In the genomic region with DNA sequence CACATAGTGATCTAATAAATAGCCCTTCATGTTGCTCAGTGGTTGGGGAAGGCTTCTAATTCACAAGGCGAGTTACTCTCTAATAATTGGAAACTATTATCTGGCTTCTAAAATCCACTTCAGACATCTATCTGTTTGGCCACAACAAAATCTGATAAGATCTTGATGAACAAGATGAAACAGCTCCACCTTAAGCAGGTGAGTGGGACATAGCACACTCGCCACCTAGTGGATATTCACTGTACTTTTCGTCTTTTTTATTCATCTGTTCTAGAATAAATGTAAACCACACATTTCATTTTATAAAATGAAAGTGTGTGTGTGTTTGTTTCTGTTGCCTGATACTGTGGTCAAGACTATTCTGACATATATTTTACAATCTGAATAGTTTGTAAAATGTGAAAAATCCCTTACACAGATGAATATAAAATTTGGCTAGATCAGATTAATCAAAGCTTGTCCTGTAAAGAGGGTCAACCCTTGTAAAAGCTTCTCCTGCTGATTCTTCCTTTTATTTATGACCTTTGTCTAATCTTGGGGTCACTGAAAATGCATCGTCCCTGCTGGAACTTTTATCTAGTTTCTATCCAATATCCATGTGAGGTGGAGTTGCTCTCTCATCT, we compare ENCODE assay signal across 9 cellular contexts. TPM values are rescaled to one million over a fixed set of nuclear protein-coding genes. Genes with fewer than 3 reads are reported as not detected.
DNase-seq lines count a peak whose midpoint lies in the region; ATAC-seq, FAIRE-seq and TF ChIP-seq lines count a peak whose summit lies in the region.
"Had no signal": no experiment of that assay in that cellular context is flagged by ENCODE, and none has a peak within 500 bp of the region (broad histone marks: within the 10 kb centered on the region; RNA-seq: fewer than 3 reads in every experiment).

No MANE protein-coding gene starts in this region.

- H3K4me3 Mint-ChIP-seq in Calu3 (ENCODE audit: low read depth, unreplicated experiment) = no peak overlapping the region
- H3K4me3 Mint-ChIP-seq: T-cell had no signal

- H3K9me3 Mint-ChIP-seq in Calu3 (ENCODE audit: low read depth, unreplicated experiment) = peaks cover 4% of the 10 kb centered on the region
- H3K9me3 Mint-ChIP-seq: T-cell had no signal

- H3K36me3 Mint-ChIP-seq in Calu3 (ENCODE audit: insufficient read depth, unreplicated experiment) = no peaks in the 10 kb centered on the region
- H3K36me3 Mint-ChIP-seq: T-cell had no signal

- intact Hi-C loops in Calu3 (cut with micrococcal nuclease; ENCODE audit: unreplicated experiment) = loop anchor here (1.0 kb wide), 1 partner anchor 1053 kb away; no protein-coding TSS in a partner anchor

- peak; percentile 91 for ATAC-seq in HG03103 (IDR thresholded peaks at IDR 0.05; ENCODE audit: low read depth, unreplicated experiment)

- no TSS peak for BruUV-seq in Calu3 (replicated peaks; lab: Mats Ljungman, UMichigan)

- DNase-seq in Calu3 = peak; percentile 1
- DNase-seq in GM19239 (ENCODE audit: insufficient read length, low spot score) = peak; percentile 8
- DNase-seq in NCI-H2171 (lab: John Stamatoyannopoulos, UW) = peak; percentile 52
- peak; percentile 12 for DNase-seq in brain pericyte (ENCODE audit: low read depth, low spot score)
- peak; percentile 33 for DNase-seq in medulla oblongata (ENCODE audit: extremely low spot score)
- no peak for DNase-seq in T1000 (lab: John Stamatoyannopoulos, UW)
- DNase-seq in effector CD8-positive, alpha-beta T cell (lab: John Stamatoyannopoulos, UW) = no peak
- DNase-seq: T-cell had no signal

- H3K4me1 Mint-ChIP-seq in Calu3 (ENCODE audit: low read depth, unreplicated experiment) = no peaks in the 10 kb centered on the region
- H3K4me1 Mint-ChIP-seq: T-cell had no signal

- H3K27me3 Mint-ChIP-seq in Calu3 (ENCODE audit: unreplicated experiment) = no peaks in the 10 kb centered on the region
- H3K27me3 Mint-ChIP-seq: T-cell had no signal

- FAIRE-seq in GM19239 (lab: Jason Lieb, UNC) = no peak

- H3K27ac Mint-ChIP-seq in Calu3 (ENCODE audit: unreplicated experiment) = no peak overlapping the region
- H3K27ac Mint-ChIP-seq: T-cell had no signal

- CTCF ChIA-PET in Calu3 (lab: Charles Lee) = interaction anchor here (0.6 kb wide), 1 partner anchor 1627 kb away, joined by 3 read pairs; no protein-coding TSS in a partner anchor

- TF ChIP-seq CTCF in Calu3 (IDR thresholded peaks at IDR 0.05; ENCODE audit: unreplicated experiment) = peak; percentile 42

RNA-seq across cellular contexts. Expression of a gene that starts 26.5 kb away (rescaled TPM):
- total RNA-seq in Calu3 (2022) = 0.29 and 1.1 TPM in 2 replicates

Comparison
In these comparisons a context has a peak if more than half of its experiments do, and no peak if none do; other contexts are left out.
1. DNase-seq: peak in Calu3 (single experiment), GM19239 (single experiment), NCI-H2171 (single experiment), brain pericyte (single experiment) and medulla oblongata (single experiment); none in T1000 (single experiment) and effector CD8-positive, alpha-beta T cell (single experiment).